13 cellular contexts compared by ENCODE assay signal in genomic region chr19:34988119-34988518, GRCh38. TPM values are rescaled to one million over a fixed set of nuclear protein-coding genes. Genes with fewer than 3 reads are reported as not detected.
DNase-seq lines count a peak whose midpoint lies in the region; ATAC-seq and TF ChIP-seq lines count a peak whose summit lies in the region.
"Had no signal": no experiment of that assay in that cellular context is flagged by ENCODE, and none has a peak within 500 bp of the region (broad histone marks: within the 10 kb centered on the region; RNA-seq: fewer than 3 reads in every experiment).

No MANE protein-coding gene starts in this region.

- no peak for TF ChIP-seq CTCF in natural killer cell (IDR thresholded peaks at IDR 0.05)

- intact Hi-C loops in dendritic cell treated with granulocyte-macrophage colony-stimulating factor and Interleukin-4, amounts not matched to agents 40 ng/mL and 50 ng/mL, for 4 days (cut with micrococcal nuclease), result no loop called here
- intact Hi-C loops in natural killer cell (cut with micrococcal nuclease), result no loop called here

- peak overlapping the region; percentile 88 for H3K27ac Mint-ChIP-seq in stimulated activated naive CD8-positive, alpha-beta T cell treated with anti-CD3 and anti-CD28 coated beads, Interleukin-15, Interleukin-2, amounts not matched to agents 100 ng/mL and 50 ng/mL, for 24 hours
- H3K27ac Mint-ChIP-seq in stimulated activated naive CD8-positive, alpha-beta T cell treated with anti-CD3 and anti-CD28 coated beads, Interleukin-15, amount 100 ng/mL, for 72 hours, result no peak overlapping the region
- peak overlapping the region; percentile 71 for H3K27ac Mint-ChIP-seq in dendritic cell treated with granulocyte-macrophage colony-stimulating factor and Interleukin-4, amounts not matched to agents 40 ng/mL and 50 ng/mL, for 4 days
- peak overlapping the region; percentile 93 for H3K27ac Mint-ChIP-seq in stimulated activated memory B cell treated with anti-CD40 and anti-IgM and Interleukin-4, amounts not matched to agents 10 μg/mL and 1 μg/mL and 100 μg/mL, for 72 hours
- no peak overlapping the region for H3K27ac Mint-ChIP-seq in natural killer cell
- H3K27ac Mint-ChIP-seq: H9 had no signal

- no peaks in the 10 kb centered on the region for H3K27me3 Mint-ChIP-seq in stimulated activated naive CD8-positive, alpha-beta T cell treated with anti-CD3 and anti-CD28 coated beads, Interleukin-15, Interleukin-2, amounts not matched to agents 100 ng/mL and 50 ng/mL, for 24 hours
- H3K27me3 Mint-ChIP-seq in stimulated activated naive CD8-positive, alpha-beta T cell treated with anti-CD3 and anti-CD28 coated beads, Interleukin-15, amount 100 ng/mL, for 72 hours, result no peaks in the 10 kb centered on the region
- peaks cover 2% of the 10 kb centered on the region for H3K27me3 Mint-ChIP-seq in dendritic cell treated with granulocyte-macrophage colony-stimulating factor and Interleukin-4, amounts not matched to agents 40 ng/mL and 50 ng/mL, for 4 days
- H3K27me3 Mint-ChIP-seq in stimulated activated memory B cell treated with anti-CD40 and anti-IgM and Interleukin-4, amounts not matched to agents 10 μg/mL and 1 μg/mL and 100 μg/mL, for 72 hours, result peaks cover 33% of the 10 kb centered on the region
- H3K27me3 Mint-ChIP-seq in natural killer cell (ENCODE audit: low read depth in 2 of 2), result peaks cover 0 to 3% of the 10 kb centered on the region in 2 donors
- H3K27me3 Mint-ChIP-seq: CD4-positive, alpha-beta memory T cell had no signal

- H3K36me3 Mint-ChIP-seq in stimulated activated naive CD8-positive, alpha-beta T cell treated with anti-CD3 and anti-CD28 coated beads, Interleukin-15, Interleukin-2, amounts not matched to agents 100 ng/mL and 50 ng/mL, for 24 hours (ENCODE audit: low read depth), result peaks cover 4% of the 10 kb centered on the region
- H3K36me3 Mint-ChIP-seq in dendritic cell treated with granulocyte-macrophage colony-stimulating factor and Interleukin-4, amounts not matched to agents 40 ng/mL and 50 ng/mL, for 4 days (ENCODE audit: low read depth), result no peaks in the 10 kb centered on the region
- H3K36me3 Mint-ChIP-seq in stimulated activated memory B cell treated with anti-CD40 and anti-IgM and Interleukin-4, amounts not matched to agents 10 μg/mL and 1 μg/mL and 100 μg/mL, for 72 hours, result peaks cover 5% of the 10 kb centered on the region
- H3K36me3 Mint-ChIP-seq in natural killer cell, result no peaks in the 10 kb centered on the region
- H3K36me3 Mint-ChIP-seq: CD4-positive, alpha-beta memory T cell had no signal

- no peak for ATAC-seq in stimulated activated naive CD8-positive, alpha-beta T cell treated with anti-CD3 and anti-CD28 coated beads, Interleukin-15, amount 100 ng/mL, for 72 hours
- no peak for ATAC-seq in stimulated activated memory B cell treated with anti-CD40 and anti-IgM and Interleukin-4, amounts not matched to agents 10 μg/mL and 1 μg/mL and 100 μg/mL, for 72 hours
- no peak for ATAC-seq in natural killer cell
- ATAC-seq: A549 had no signal

- H3K9me3 Mint-ChIP-seq in stimulated activated naive CD8-positive, alpha-beta T cell treated with anti-CD3 and anti-CD28 coated beads, Interleukin-15, Interleukin-2, amounts not matched to agents 100 ng/mL and 50 ng/mL, for 24 hours, result peaks cover 4% of the 10 kb centered on the region
- no peaks in the 10 kb centered on the region for H3K9me3 Mint-ChIP-seq in stimulated activated naive CD8-positive, alpha-beta T cell treated with anti-CD3 and anti-CD28 coated beads, Interleukin-15, amount 100 ng/mL, for 72 hours
- peaks cover 8% of the 10 kb centered on the region for H3K9me3 Mint-ChIP-seq in dendritic cell treated with granulocyte-macrophage colony-stimulating factor and Interleukin-4, amounts not matched to agents 40 ng/mL and 50 ng/mL, for 4 days
- H3K9me3 Mint-ChIP-seq in stimulated activated memory B cell treated with anti-CD40 and anti-IgM and Interleukin-4, amounts not matched to agents 10 μg/mL and 1 μg/mL and 100 μg/mL, for 72 hours, result peaks cover 3% of the 10 kb centered on the region
- no peaks in the 10 kb centered on the region for H3K9me3 Mint-ChIP-seq in natural killer cell
- H3K9me3 Mint-ChIP-seq: CD4-positive, alpha-beta memory T cell had no signal

- no peak for DNase-seq in stimulated activated naive CD8-positive, alpha-beta T cell treated with anti-CD3 and anti-CD28 coated beads, Interleukin-15, amount 100 ng/mL, for 72 hours
- DNase-seq in NCI-H1417 treated with DMSO at 0.1 percent for 48 hours (lab: John Stamatoyannopoulos, UW), result no peak
- DNase-seq in natural killer cell, result no peak
- DNase-seq: BE2C; CD4-positive, alpha-beta memory T cell; DMS79; GOT3; H9 had no signal

- H3K4me3 Mint-ChIP-seq in stimulated activated naive CD8-positive, alpha-beta T cell treated with anti-CD3 and anti-CD28 coated beads, Interleukin-15, Interleukin-2, amounts not matched to agents 100 ng/mL and 50 ng/mL, for 24 hours, result no peak overlapping the region
- no peak overlapping the region for H3K4me3 Mint-ChIP-seq in stimulated activated naive CD8-positive, alpha-beta T cell treated with anti-CD3 and anti-CD28 coated beads, Interleukin-15, amount 100 ng/mL, for 72 hours
- no peak overlapping the region for H3K4me3 Mint-ChIP-seq in dendritic cell treated with granulocyte-macrophage colony-stimulating factor and Interleukin-4, amounts not matched to agents 40 ng/mL and 50 ng/mL, for 4 days
- H3K4me3 Mint-ChIP-seq in stimulated activated memory B cell treated with anti-CD40 and anti-IgM and Interleukin-4, amounts not matched to agents 10 μg/mL and 1 μg/mL and 100 μg/mL, for 72 hours, result no peak overlapping the region
- no peak overlapping the region for H3K4me3 Mint-ChIP-seq in natural killer cell
- H3K4me3 Mint-ChIP-seq: CD4-positive, alpha-beta memory T cell; H9 had no signal

- peaks cover 71% of the 10 kb centered on the region for H3K4me1 Mint-ChIP-seq in stimulated activated naive CD8-positive, alpha-beta T cell treated with anti-CD3 and anti-CD28 coated beads, Interleukin-15, Interleukin-2, amounts not matched to agents 100 ng/mL and 50 ng/mL, for 24 hours (ENCODE audit: low read depth)
- H3K4me1 Mint-ChIP-seq in stimulated activated naive CD8-positive, alpha-beta T cell treated with anti-CD3 and anti-CD28 coated beads, Interleukin-15, amount 100 ng/mL, for 72 hours, result peaks cover 74% of the 10 kb centered on the region
- peaks cover 39% of the 10 kb centered on the region for H3K4me1 Mint-ChIP-seq in dendritic cell treated with granulocyte-macrophage colony-stimulating factor and Interleukin-4, amounts not matched to agents 40 ng/mL and 50 ng/mL, for 4 days (ENCODE audit: low read depth)
- H3K4me1 Mint-ChIP-seq in stimulated activated memory B cell treated with anti-CD40 and anti-IgM and Interleukin-4, amounts not matched to agents 10 μg/mL and 1 μg/mL and 100 μg/mL, for 72 hours, result peaks cover 56% of the 10 kb centered on the region
- peaks cover 23 to 34% of the 10 kb centered on the region in 2 donors for H3K4me1 Mint-ChIP-seq in natural killer cell

RNA-seq across cellular contexts. Expression of gene GRAMD1A, which starts 12.0 kb away (rescaled TPM):
- 10 to 100 TPM; 57.6 to 80.3 (median 66.6) TPM for total RNA-seq in natural killer cell

RNA-seq across cellular contexts. Expression of gene ZNF792, which starts 24.1 kb away (rescaled TPM):
- 10 to 100 TPM; 11.9 to 19.6 (median 16.2) TPM for total RNA-seq in natural killer cell

RNA-seq across cellular contexts. Expression of gene SCN1B, which starts 42.2 kb away (rescaled TPM):
- total RNA-seq in natural killer cell, result 1 to 10 TPM in 2 of 3 donors, under 1 TPM in 1; 0.94 to 1.5 (median 1.1) TPM

RNA-seq across cellular contexts. Expression of gene HPN, which starts 53.4 kb away (rescaled TPM):
- not detected for total RNA-seq in natural killer cell
- total RNA-seq: G401 had no signal

Comparison
In these comparisons a context has a peak if more than half of its experiments do, and no peak if none do; other contexts are left out.
1. H3K27ac Mint-ChIP-seq: peak in stimulated activated naive CD8-positive, alpha-beta T cell treated with anti-CD3 and anti-CD28 coated beads, Interleukin-15, Interleukin-2, amounts not matched to agents 100 ng/mL and 50 ng/mL, for 24 hours (single experiment), dendritic cell treated with granulocyte-macrophage colony-stimulating factor and Interleukin-4, amounts not matched to agents 40 ng/mL and 50 ng/mL, for 4 days (single experiment) and stimulated activated memory B cell treated with anti-CD40 and anti-IgM and Interleukin-4, amounts not matched to agents 10 μg/mL and 1 μg/mL and 100 μg/mL, for 72 hours (single experiment); none in stimulated activated naive CD8-positive, alpha-beta T cell treated with anti-CD3 and anti-CD28 coated beads, Interleukin-15, amount 100 ng/mL, for 72 hours (0 of 2) and natural killer cell (0 of 2).